ENCODE assay signal across 14 cellular contexts in genomic region chr3:51559961-51560360, GRCh38.
"Had no signal": no experiment of that assay in that cellular context is flagged by ENCODE, and none has a peak within 500 bp of the region (broad histone marks: within the 10 kb centered on the region; RNA-seq: fewer than 3 reads in every experiment).

No MANE protein-coding gene starts in this region.

- DNase-seq: activated CD4-positive, alpha-beta T cell treated with anti-CD3 and anti-CD28 coated beads, Interleukin-2, amount 50 U/mL, for 4 hours; activated CD4-positive, CD25-positive, alpha-beta regulatory T cell treated with anti-CD3 and anti-CD28 coated beads, Interleukin-2, amount 50 U/mL, for 72 hours; activated gamma-delta T cell; activated T-cell treated with anti-CD3 and anti-CD28 coated beads, Interleukin-2, amount 50 U/mL, for 48 hours; effector CD4-positive, alpha-beta T cell; lower lobe of right lung; naive thymus-derived CD4-positive, alpha-beta T cell; psoas muscle; stimulated activated CD4-positive, alpha-beta T cell treated with anti-CD3 and anti-CD28 coated beads, Interleukin-2, amount 100 ng/mL, for 24 hours; stimulated activated naive CD4-positive, alpha-beta T cell; trophoblast cell had no signal

- H3K27ac Mint-ChIP-seq: activated naive CD8-positive, alpha-beta T cell had no signal

- H3K27me3 Mint-ChIP-seq: activated naive CD8-positive, alpha-beta T cell; naive thymus-derived CD4-positive, alpha-beta T cell had no signal

- H3K4me3 ChIP-seq: lower lobe of right lung, psoas muscle had no signal

- H3K27ac ChIP-seq: brain microvascular endothelial cell, lower lobe of right lung, neutrophil, psoas muscle had no signal

- H3K9me3 Mint-ChIP-seq: naive thymus-derived CD4-positive, alpha-beta T cell had no signal

- H3K36me3 Mint-ChIP-seq: activated naive CD8-positive, alpha-beta T cell had no signal

- H3K9me3 ChIP-seq: lower lobe of right lung, neutrophil, psoas muscle had no signal

- H3K4me3 Mint-ChIP-seq: activated naive CD8-positive, alpha-beta T cell; naive thymus-derived CD4-positive, alpha-beta T cell had no signal

- ATAC-seq: lower lobe of right lung; naive thymus-derived CD4-positive, alpha-beta T cell; psoas muscle had no signal

- H3K27me3 ChIP-seq: brain microvascular endothelial cell, neutrophil had no signal

- H3K36me3 ChIP-seq: brain microvascular endothelial cell had no signal
